Comparison of ENCODE assay signal across 9 cellular contexts in the genomic region with DNA sequence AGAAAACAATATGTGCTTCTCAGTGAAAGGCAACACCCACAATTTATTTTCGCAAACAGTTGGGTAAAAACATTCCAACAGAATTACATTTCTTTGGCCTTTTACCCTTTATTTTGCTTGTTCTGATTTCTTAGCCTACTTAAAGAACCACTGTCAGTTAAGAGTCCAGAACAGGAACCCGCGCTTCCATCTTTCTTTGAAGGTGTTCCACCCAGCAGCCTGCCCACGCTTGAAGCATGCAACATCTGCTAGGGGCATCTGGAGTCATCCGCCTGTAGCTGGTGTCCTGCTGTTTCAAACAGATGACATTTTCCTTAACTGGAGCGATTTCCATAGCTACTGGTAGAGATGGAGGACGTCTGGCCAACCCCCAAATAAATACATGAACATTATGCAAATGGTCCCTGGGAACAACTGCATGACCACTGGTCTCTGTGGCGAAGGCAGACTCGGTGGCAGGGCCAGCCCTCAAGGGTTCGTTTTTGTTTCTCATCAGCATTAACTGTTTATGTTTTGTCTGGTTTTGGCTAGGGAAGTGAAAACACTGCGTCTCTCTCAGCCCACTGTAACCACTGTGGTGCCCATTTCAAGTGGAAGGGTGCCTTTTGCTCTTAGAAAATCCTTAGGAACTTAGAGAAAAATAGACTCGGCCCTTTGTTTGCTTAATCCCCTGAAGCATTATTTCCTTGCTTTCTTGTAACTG. TPM values are rescaled to one million over a fixed set of nuclear protein-coding genes. Genes with fewer than 3 reads are reported as not detected.
A peak's percentile ranks its signal among the peaks of the same experiment; 100 is the strongest.
DNase-seq lines count a peak whose midpoint lies in the region; ATAC-seq and TF ChIP-seq lines count a peak whose summit lies in the region.
"Had no signal": no experiment of that assay in that cellular context is flagged by ENCODE, and none has a peak within 500 bp of the region (broad histone marks: within the 10 kb centered on the region; RNA-seq: fewer than 3 reads in every experiment).

No MANE protein-coding gene starts in this region.

- H3K36me3 ChIP-seq in breast epithelium (no peaks in the 10 kb centered on the region), esophagus (ENCODE audit: control insufficient read depth in 2 of 2, insufficient read depth in 2 of 2, low read length in 1 of 2) (peaks cover 0 to 3% of the 10 kb centered on the region in 2 donors), upper lobe of right lung (peaks cover 6% of the 10 kb centered on the region)

- H3K36me3 Mint-ChIP-seq in MCF 10A (ENCODE audit: insufficient read depth, unreplicated experiment) = peaks cover 7% of the 10 kb centered on the region

- CTCF ChIA-PET in MCF 10A (lab: Yijun Ruan, JAX) = interaction anchor here (0.6 to 1.2 kb wide), 6 partner anchors 9 to 133 kb away, joined by 3 to 4 read pairs (median 3); no protein-coding TSS in a partner anchor

- 69 to 70% methylated on average over 12 of the region's 12 CpGs for WGBS in esophagus, 2 donors

- H3K27ac ChIP-seq in breast epithelium = peak overlapping the region; percentile 35 to 83
- peak overlapping the region; percentile 0 to 24 for H3K27ac ChIP-seq in esophagus (ENCODE audit: low read depth in 2 of 2, low read length in 1 of 2)
- H3K27ac ChIP-seq in upper lobe of right lung = peak overlapping the region; percentile 59

- intact Hi-C loops in breast epithelium (cut with DNase I; ENCODE audit: low total_unique reads) = no loop called here
- intact Hi-C loops in MCF 10A (cut with micrococcal nuclease) = no loop called here
- intact Hi-C loops in upper lobe of right lung (cut with DNase I) = no loop called here

- TF ChIP-seq CTCF in breast epithelium (IDR thresholded peaks at IDR 0.05) (no peak), MCF 10A (IDR thresholded peaks at IDR 0.05; ENCODE audit: unreplicated experiment) (no peak), upper lobe of right lung (IDR thresholded peaks at IDR 0.05) (no peak)

- H3K4me3 ChIP-seq in breast epithelium (peak overlapping the region in 1 of 3 donors; percentile 19), esophagus (ENCODE audit: low read depth in 1 of 2, low read length in 2 of 2) (no peak overlapping the region), upper lobe of right lung (no peak overlapping the region)

- no peak for TF ChIP-seq POLR2A in breast epithelium (IDR thresholded peaks at IDR 0.05)

- no peaks in the 10 kb centered on the region for H3K4me1 ChIP-seq in breast epithelium
- H3K4me1 ChIP-seq in esophagus (ENCODE audit: control insufficient read depth in 2 of 2, insufficient read depth in 2 of 2, low read length in 1 of 2) = no peaks in the 10 kb centered on the region
- H3K4me1 ChIP-seq in upper lobe of right lung = peaks cover 49% of the 10 kb centered on the region

- ATAC-seq in HG03460 (IDR thresholded peaks at IDR 0.05; ENCODE audit: unreplicated experiment) (peak; percentile 79), upper lobe of right lung (no peak)

- no TSS peak for BruUV-seq in MCF 10A (replicated peaks; lab: Mats Ljungman, UMichigan)

- DNase-seq in breast epithelium (ENCODE audit: low spot score in 2 of 2) = no peak
- no peak for DNase-seq in MCF 10A (ENCODE audit: unreplicated experiment)
- no peak for DNase-seq in upper lobe of right lung
- DNase-seq in activated T-cell treated with anti-CD3 and anti-CD28 coated beads, Interleukin-2, amount 50 U/mL, for 48 hours = no peak
- no peak for DNase-seq in nucleus accumbens (lab: John Stamatoyannopoulos, UW)
- no peak for DNase-seq in stimulated activated naive CD4-positive, alpha-beta T cell (lab: John Stamatoyannopoulos, UW)
- DNase-seq: NCI-H1417 treated with DMSO at 0.1 percent for 48 hours had no signal

- no peaks in the 10 kb centered on the region for H3K27me3 Mint-ChIP-seq in MCF 10A (ENCODE audit: insufficient read depth, unreplicated experiment)

- H3K4me3 Mint-ChIP-seq in MCF 10A (ENCODE audit: unreplicated experiment) = no peak overlapping the region

- H3K27me3 ChIP-seq in breast epithelium (no peaks in the 10 kb centered on the region), esophagus (ENCODE audit: control insufficient read depth in 1 of 2, insufficient read depth in 2 of 2, low read length in 2 of 2) (no peaks in the 10 kb centered on the region), upper lobe of right lung (no peaks in the 10 kb centered on the region)

- H3K9me3 ChIP-seq in breast epithelium = no peaks in the 10 kb centered on the region
- H3K9me3 ChIP-seq in esophagus (ENCODE audit: control insufficient read depth in 2 of 2, insufficient read depth in 1 of 2, low read depth in 1 of 2, low read length in 1 of 2) = no peaks in the 10 kb centered on the region
- H3K9me3 ChIP-seq in upper lobe of right lung = no peaks in the 10 kb centered on the region

- POLR2A ChIA-PET in MCF 10A (lab: Yijun Ruan, JAX) = interaction anchor here (1.0 to 1.6 kb wide), 4 partner anchors 14 to 83 kb away, joined by 3 to 6 read pairs (median 4); no protein-coding TSS in a partner anchor

- peaks cover 27% of the 10 kb centered on the region for H3K4me1 Mint-ChIP-seq in MCF 10A (ENCODE audit: insufficient read depth, unreplicated experiment)

- no peaks in the 10 kb centered on the region for H3K9me3 Mint-ChIP-seq in MCF 10A (ENCODE audit: unreplicated experiment)

- H3K27ac Mint-ChIP-seq in MCF 10A (ENCODE audit: low read depth, unreplicated experiment) = no peak overlapping the region

RNA-seq across cellular contexts. Expression of a gene that starts 51.6 kb away (rescaled TPM):
- total RNA-seq in breast epithelium = 100 to 1,000 TPM in 2 of 3 donors, 10 to 100 TPM in 1; 54.0 to 142 (median 129) TPM
- 0.72 TPM in 1 of 2 replicates, not detected in the other for total RNA-seq in MCF 10A (2022)
- 10 to 100 TPM; 10.9 to 13.6 TPM for polyA plus RNA-seq in esophagus
- 134 TPM for total RNA-seq in upper lobe of right lung

Comparison
In these comparisons a context has a peak if more than half of its experiments do, and no peak if none do; other contexts are left out.
1. RNA of a gene that starts 51.6 kb away (total RNA-seq): 134 TPM in upper lobe of right lung (single experiment) and 54.0 to 142 TPM in breast epithelium; 0.72 TPM in MCF 10A; every median in the first group is over 10 times any median in the second.
2. Peak in every context shown above with its lines, with median percentiles within 50 percentile points of each other: H3K27ac ChIP-seq.